In genomic region chr11:93591247-93591898, GRCh38 we compare ENCODE assay signal across 9 cellular contexts. TPM values are rescaled to one million over a fixed set of nuclear protein-coding genes. Genes with fewer than 3 reads are reported as not detected.
DNase-seq lines count a peak whose midpoint lies in the region; ATAC-seq, FAIRE-seq and TF ChIP-seq lines count a peak whose summit lies in the region.
"Had no signal": no experiment of that assay in that cellular context is flagged by ENCODE, and none has a peak within 500 bp of the region (broad histone marks: within the 10 kb centered on the region; RNA-seq: fewer than 3 reads in every experiment).

No MANE protein-coding gene starts in this region.

- no peak overlapping the region for H3K4me3 Mint-ChIP-seq in activated T-cell treated with anti-CD3 and anti-CD28 coated beads, Interleukin-2, amount 50 U/mL, for 24 hours
- no peak overlapping the region for H3K4me3 Mint-ChIP-seq in mesothelial cell of epicardium

- DNase-seq in NCI-H526 treated with DMSO at 0.1 percent for 48 hours (lab: John Stamatoyannopoulos, UW) (peak; percentile 81), HepG2 (ENCODE audit: low spot score) (peak; percentile 84), nucleus accumbens (lab: John Stamatoyannopoulos, UW) (no peak), stomach (no peak), mesothelial cell of epicardium (ENCODE audit: low spot score in 2 of 2, unreplicated experiment in 2 of 2) (no peak)
- DNase-seq in activated T-cell treated with anti-CD3 and anti-CD28 coated beads, Interleukin-2, amount 50 U/mL, for 24 hours: no peak
- DNase-seq: NCI-H1417 treated with DMSO at 0.1 percent for 48 hours had no signal

- H3K4me2 ChIP-seq in HepG2 (ENCODE audit: low read depth, low read length): peak overlapping the region; percentile 41; the same call in 1 of the 2 replicates

- no peak overlapping the region for H3K27ac Mint-ChIP-seq in activated T-cell treated with anti-CD3 and anti-CD28 coated beads, Interleukin-2, amount 50 U/mL, for 24 hours
- no peak overlapping the region for H3K27ac Mint-ChIP-seq in mesothelial cell of epicardium

- CTCF ChIA-PET in HepG2 (lab: Yijun Ruan, JAX; ENCODE audit: low intra/inter-chr PET ratio, low total read pairs): no interaction called here

- no peak overlapping the region for H3K4me3 ChIP-seq in HepG2 (replicated peaks in 1 of 3; ENCODE audit: insufficient read depth in 1 of 3, low read depth in 2 of 3, low read length in 3 of 3)
- H3K4me3 ChIP-seq in stomach: no peak overlapping the region

- H3K9me3 Mint-ChIP-seq in activated T-cell treated with anti-CD3 and anti-CD28 coated beads, Interleukin-2, amount 50 U/mL, for 24 hours: no peaks in the 10 kb centered on the region
- no peaks in the 10 kb centered on the region for H3K9me3 Mint-ChIP-seq in mesothelial cell of epicardium

- no peaks in the 10 kb centered on the region for H3K36me3 Mint-ChIP-seq in activated T-cell treated with anti-CD3 and anti-CD28 coated beads, Interleukin-2, amount 50 U/mL, for 24 hours (ENCODE audit: low read depth)
- H3K36me3 Mint-ChIP-seq in mesothelial cell of epicardium: no peaks in the 10 kb centered on the region

- TF ChIP-seq POLR2A in HepG2 (IDR thresholded peaks at IDR 0.05; ENCODE audit: insufficient read depth in 1 of 2, low read depth in 2 of 2, low read length in 2 of 2) (no peak), stomach (IDR thresholded peaks at IDR 0.05) (no peak)

- no TSS peak for BruUV-seq in HepG2 (replicated peaks; lab: Mats Ljungman, UMichigan)

- peak; percentile 10; the same call in 1 of the 2 replicates for TF ChIP-seq CTCF in HepG2 (CRISPR knock-in tag; IDR thresholded peaks at IDR 0.05)
- TF ChIP-seq CTCF in stomach (IDR thresholded peaks at IDR 0.05): no peak
- no peak for TF ChIP-seq CTCF in mesothelial cell of epicardium (IDR thresholded peaks at IDR 0.05; ENCODE audit: unreplicated experiment)

- no peaks in the 10 kb centered on the region for H3K9me3 ChIP-seq in HepG2 (ENCODE audit: low read length)
- H3K9me3 ChIP-seq in stomach: no peaks in the 10 kb centered on the region

- no peaks in the 10 kb centered on the region for H3K79me2 ChIP-seq in HepG2 (ENCODE audit: insufficient read depth, low read length)

- H3K4me1 ChIP-seq in HepG2 (ENCODE audit: insufficient read depth, low read length): peaks cover 39% of the 10 kb centered on the region
- peaks cover 11 to 27% (median 16%) of the 10 kb centered on the region in 4 donors for H3K4me1 ChIP-seq in stomach

- H3K27ac ChIP-seq in HepG2 (ENCODE audit: extremely low read length, insufficient read depth, low read length): no peak overlapping the region
- no peak overlapping the region for H3K27ac ChIP-seq in stomach

- intact Hi-C loops in HepG2 (cut with micrococcal nuclease; ENCODE audit: unreplicated experiment) (no loop called here), stomach (cut with DNase I; ENCODE audit: low total_unique reads) (no loop called here)

- peaks cover 0 to 6% of the 10 kb centered on the region in 2 experiments; a peak in 2 of 5 replicates for H3K27me3 ChIP-seq in HepG2 (ENCODE audit: control insufficient read depth in 1 of 2, insufficient read depth in 2 of 2, low read length in 2 of 2)
- H3K27me3 ChIP-seq in stomach: no peaks in the 10 kb centered on the region

- no peaks in the 10 kb centered on the region for H4K20me1 ChIP-seq in HepG2 (ENCODE audit: insufficient read depth, low read length)

- 11% methylated on average over 6 of the region's 6 CpGs for WGBS in HepG2 (ENCODE audit: low lambda C conversion rate)
- WGBS in stomach, 5 donors: 75 to 90% (median 87%) methylated on average over 6 of the region's 6 CpGs

- peaks cover 12% of the 10 kb centered on the region for H3K27me3 Mint-ChIP-seq in activated T-cell treated with anti-CD3 and anti-CD28 coated beads, Interleukin-2, amount 50 U/mL, for 24 hours
- peaks cover 18% of the 10 kb centered on the region for H3K27me3 Mint-ChIP-seq in mesothelial cell of epicardium (ENCODE audit: low read depth)

- no peak overlapping the region for H2AFZ ChIP-seq in HepG2 (ENCODE audit: low read length)

- FAIRE-seq in HepG2 (lab: Jason Lieb, UNC): peak; percentile 74

- in situ Hi-C loops in HepG2 (cut with HindIII; ENCODE audit: extremely low pct_ligation_motif_present, low pct_unique_long_range_greater_than_20kb): no loop called here

- POLR2A ChIA-PET in HepG2 (lab: Yijun Ruan, JAX): interaction anchor here (0.6 to 1.2 kb wide), 2 partner anchors 54 to 98 kb away, joined by 3 to 5 read pairs; no protein-coding TSS in a partner anchor

- ATAC-seq in GM19023 (IDR thresholded peaks at IDR 0.05; ENCODE audit: unreplicated experiment): peak; percentile 79
- peak; percentile 78 for ATAC-seq in HG02759 (IDR thresholded peaks at IDR 0.05; ENCODE audit: unreplicated experiment)
- peak; percentile 95 for ATAC-seq in HepG2

- TF ChIP-seq EP300 in HepG2 (IDR thresholded peaks at IDR 0.05; ENCODE audit: low read depth in 2 of 2, low read length in 2 of 2) (peak in 1 of 2 experiments; percentile 72; a peak in 2 of 4 replicates), HepG2 (CRISPR knock-in tag; IDR thresholded peaks at IDR 0.05; ENCODE audit: borderline replicate concordance) (peak; percentile 64), stomach (IDR thresholded peaks at IDR 0.05) (no peak)

- no peak for TF ChIP-seq RAD21 in HepG2 (CRISPR knock-in tag; IDR thresholded peaks at IDR 0.05)

- H3K36me3 ChIP-seq in HepG2 (replicated peaks in 1 of 2; ENCODE audit: control insufficient read depth in 1 of 2, insufficient read depth in 2 of 2, low read length in 2 of 2) (no peaks in the 10 kb centered on the region), stomach (no peaks in the 10 kb centered on the region)

- no peak overlapping the region for H3K9ac ChIP-seq in HepG2 (ENCODE audit: insufficient read depth, low read depth, low read length)

- H3K4me1 Mint-ChIP-seq in activated T-cell treated with anti-CD3 and anti-CD28 coated beads, Interleukin-2, amount 50 U/mL, for 24 hours (ENCODE audit: low read depth): peaks cover 3% of the 10 kb centered on the region
- peaks cover 3% of the 10 kb centered on the region for H3K4me1 Mint-ChIP-seq in mesothelial cell of epicardium

TF ChIP-seq in HepG2, 621 proteins besides CTCF, POLR2A, EP300 and RAD21 (continues in another document):
- TF ChIP-seq ZNF460 (CRISPR knock-in tag; IDR thresholded peaks at IDR 0.05; ENCODE audit: borderline replicate concordance): peak; percentile 98
- 0 out of 2 replicates have a peak, but pooled peaks have one; percentile 13 for TF ChIP-seq ELF1 (CRISPR knock-in tag; IDR thresholded peaks at IDR 0.05)

RNA-seq across cellular contexts. Expression of gene SMCO4, which starts 48.2 kb away (rescaled TPM):
- total RNA-seq in HepG2 (2016; rRNA removed; fragmentation: Illumina TruSeq; extraction: Trizol) (26.8 and 28.5 TPM in 2 replicates), stomach (100 to 1,000 TPM in 1 of 5 donors, 10 to 100 TPM in 1, 1 to 10 TPM in 2, not detected in 1; 2.9 to 306 (median 13.3) TPM), mesothelial cell of epicardium (6.8 to 8.4 TPM (median 6.8 TPM) in 3 replicates)
- 32.8 and 44.9 TPM in 2 replicates for total RNA-seq in HepG2 (2016; cell fraction: cytosol; rRNA removed; fragmentation: Illumina TruSeq; extraction: Trizol; ENCODE audit: low read depth)
- total RNA-seq in HepG2 (2016; cell fraction: insoluble cytoplasmic fraction; rRNA removed; fragmentation: Illumina TruSeq; extraction: Trizol): 24.0 and 27.8 TPM in 2 replicates
- total RNA-seq in HepG2 (2016; cell fraction: membrane; rRNA removed; fragmentation: Illumina TruSeq; extraction: Trizol): 39.9 and 58.1 TPM in 2 replicates
- total RNA-seq in HepG2 (2016; cell fraction: nucleus; rRNA removed; fragmentation: Illumina TruSeq; extraction: Trizol): 9.4 and 14.7 TPM in 2 replicates
- polyA plus RNA-seq in HepG2 (2011; rRNA removed) (10.6 and 11.7 TPM in 2 replicates), stomach (10 to 100 TPM; 25.1 to 89.1 (median 61.9) TPM)
- 8.0 and 8.3 TPM in 2 replicates for polyA plus RNA-seq in HepG2 (2011; cell fraction: cytosol; rRNA removed)
- 7.7 and 10.0 TPM in 2 replicates for polyA plus RNA-seq in HepG2 (2011; cell fraction: nucleus; rRNA removed)
- polyA plus RNA-seq in HepG2 (2012): 19.1 and 21.9 TPM in 2 replicates
- polyA plus RNA-seq in HepG2 (2016; cell fraction: cytosol; fragmentation: Illumina TruSeq; extraction: Trizol; ENCODE audit: low read depth): 45.6 and 73.6 TPM in 2 replicates
- polyA plus RNA-seq in HepG2 (2016; cell fraction: insoluble cytoplasmic fraction; fragmentation: Illumina TruSeq; extraction: Trizol; ENCODE audit: low read depth): 34.5 and 47.2 TPM in 2 replicates
- polyA plus RNA-seq in HepG2 (2016; cell fraction: membrane; fragmentation: Illumina TruSeq; extraction: Trizol; ENCODE audit: low read depth): 48.5 and 75.7 TPM in 2 replicates
- polyA plus RNA-seq in HepG2 (2016; cell fraction: nucleus; fragmentation: Illumina TruSeq; extraction: Trizol; ENCODE audit: insufficient read depth, low read depth): 26.9 and 36.1 TPM in 2 replicates
- polyA minus RNA-seq in HepG2 (2011; rRNA and poly(A)+ RNA removed; ENCODE audit: low replicate concordance): 1.9 and 16.7 TPM in 2 replicates
- 3.5 TPM in 1 of 2 replicates, not detected in the other for polyA minus RNA-seq in HepG2 (2011; cell fraction: cytosol; rRNA and poly(A)+ RNA removed)
- 2.2 and 6.6 TPM in 2 replicates for polyA minus RNA-seq in HepG2 (2011; cell fraction: nucleus; rRNA and poly(A)+ RNA removed)

Comparison
In these comparisons a context has a peak if more than half of its experiments do, and no peak if none do; other contexts are left out.
1. DNase-seq: peak in NCI-H526 treated with DMSO at 0.1 percent for 48 hours (single experiment) and HepG2 (single experiment); none in activated T-cell treated with anti-CD3 and anti-CD28 coated beads, Interleukin-2, amount 50 U/mL, for 24 hours (single experiment), nucleus accumbens (0 of 56), stomach (single experiment) and mesothelial cell of epicardium (0 of 2).
2. Peak in every context shown above with its lines, with median percentiles within 50 percentile points of each other: ATAC-seq.